1 cellular context compared by ENCODE assay signal in the genomic region with DNA sequence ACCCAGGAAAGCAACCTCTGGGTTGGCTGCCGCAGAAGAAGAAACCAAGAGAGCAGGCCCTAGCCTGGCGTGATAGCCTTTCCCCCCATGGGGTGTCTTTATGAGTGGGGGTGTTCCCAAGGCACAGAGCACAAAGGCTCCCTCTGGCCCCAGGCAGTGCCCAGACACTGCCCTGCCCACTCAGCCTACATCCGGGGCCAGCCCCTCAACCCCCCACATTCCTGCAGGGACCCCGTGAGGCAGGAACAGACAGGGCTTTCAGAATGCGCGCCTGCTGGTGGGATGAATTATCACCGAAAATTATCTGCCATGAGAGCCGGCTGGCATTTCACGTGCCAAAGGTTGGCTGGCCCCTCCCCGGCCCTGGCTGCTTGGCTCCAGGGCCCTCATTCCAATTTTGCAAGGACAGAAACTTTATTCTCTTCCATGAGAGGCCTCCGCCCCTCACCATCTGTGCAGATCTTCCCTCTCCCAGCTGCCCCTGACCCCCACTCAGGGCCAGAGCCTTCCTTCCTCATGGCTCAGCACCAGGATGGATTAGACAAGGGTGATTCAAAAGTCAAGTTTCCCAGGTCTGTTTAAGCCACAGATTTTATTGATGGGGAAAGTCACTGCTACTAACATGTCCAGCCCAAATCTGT.
A peak's percentile ranks its signal among the peaks of the same experiment; 100 is the strongest.
TF ChIP-seq lines count a peak whose summit lies in the region.

No MANE protein-coding gene starts in this region.

TF ChIP-seq in H1, 55 proteins besides CTCF, POLR2A, EP300 and RAD21:
- TF ChIP-seq RNF2 (IDR thresholded peaks at IDR 0.05; ENCODE audit: borderline replicate concordance, low read depth, low read length, missing control alignments, poor library complexity, severe bottlenecking): no peak
- TF ChIP-seq POU5F1 (IDR thresholded peaks at IDR 0.05; ENCODE audit: low read depth, low read length): no peak
- no peak for TF ChIP-seq TBP (IDR thresholded peaks at IDR 0.05; ENCODE audit: low read depth, low read length)
- TF ChIP-seq CREB1 (IDR thresholded peaks at IDR 0.05): no peak
- TF ChIP-seq SRF (IDR thresholded peaks at IDR 0.05; ENCODE audit: low read depth, low read length): no peak
- TF ChIP-seq JUN (IDR thresholded peaks at IDR 0.05; ENCODE audit: low read depth, low read length): no peak
- TF ChIP-seq TEAD4 (IDR thresholded peaks at IDR 0.05; ENCODE audit: low read depth, low read length): peak; percentile 63; the same call in 1 of the 2 replicates
TF ChIP-seq in H1: peak in this region for 1.
